Comparison of ENCODE assay signal across 15 cellular contexts in the genomic region with DNA sequence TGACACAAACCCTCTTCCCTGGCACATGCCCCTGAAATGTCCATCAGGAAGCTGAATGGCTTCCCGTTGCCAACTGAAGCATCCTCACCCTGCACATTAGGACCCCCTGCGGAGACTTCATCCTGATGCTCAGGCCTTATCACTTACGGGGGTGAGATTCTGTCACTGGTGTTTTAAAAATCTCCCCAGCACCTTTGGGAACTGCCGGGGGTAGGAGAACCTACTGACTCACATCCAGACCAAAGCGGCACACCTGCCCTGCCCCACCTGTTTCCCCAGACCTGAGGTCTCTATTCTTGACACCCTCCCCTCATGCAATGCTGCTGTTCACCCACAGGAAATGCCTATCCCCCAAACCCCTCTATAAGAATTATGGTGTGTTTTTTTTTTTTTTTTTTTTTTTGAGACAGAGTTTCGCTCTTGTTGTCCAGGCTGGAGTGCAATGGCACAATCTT. TPM values are rescaled to one million over a fixed set of nuclear protein-coding genes. Genes with fewer than 3 reads are reported as not detected.
A peak's percentile ranks its signal among the peaks of the same experiment; 100 is the strongest.
DNase-seq lines count a peak whose midpoint lies in the region; ATAC-seq and TF ChIP-seq lines count a peak whose summit lies in the region.
"Had no signal": no experiment of that assay in that cellular context is flagged by ENCODE, and none has a peak within 500 bp of the region (broad histone marks: within the 10 kb centered on the region; RNA-seq: fewer than 3 reads in every experiment).

No MANE protein-coding gene starts in this region.

- H3K9me3 ChIP-seq in T-helper 17 cell (ENCODE audit: control insufficient read depth, low read length, poor library complexity, severe bottlenecking) (no peaks in the 10 kb centered on the region), esophagus squamous epithelium (no peaks in the 10 kb centered on the region)
- H3K9me3 ChIP-seq: esophagus muscularis mucosa, heart right ventricle had no signal

- H3K4me1 Mint-ChIP-seq in activated naive CD4-positive, alpha-beta T cell treated with anti-CD3 and anti-CD28 coated beads, Interleukin-2, amount 50 U/mL, for 24 hours, result peaks cover 91% of the 10 kb centered on the region
- H3K4me1 Mint-ChIP-seq in T-helper 17 cell, result peaks cover 56% of the 10 kb centered on the region
- peaks cover 76% of the 10 kb centered on the region for H3K4me1 Mint-ChIP-seq in central memory CD8-positive, alpha-beta T cell

- H3K36me3 Mint-ChIP-seq in activated naive CD4-positive, alpha-beta T cell treated with anti-CD3 and anti-CD28 coated beads, Interleukin-2, amount 50 U/mL, for 24 hours, result peaks cover 43% of the 10 kb centered on the region
- H3K36me3 Mint-ChIP-seq in T-helper 17 cell (ENCODE audit: low read depth), result peaks cover 13% of the 10 kb centered on the region
- peaks cover 47% of the 10 kb centered on the region for H3K36me3 Mint-ChIP-seq in central memory CD8-positive, alpha-beta T cell (ENCODE audit: insufficient read depth)

- H3K27ac ChIP-seq in esophagus squamous epithelium, result no peak overlapping the region
- H3K27ac ChIP-seq: esophagus muscularis mucosa had no signal

- ATAC-seq in T-helper 17 cell, result no peak
- peak; percentile 44 for ATAC-seq in central memory CD8-positive, alpha-beta T cell (replicated peaks; ENCODE audit: extremely low read depth, poor library complexity, severe bottlenecking)
- ATAC-seq: heart right ventricle had no signal

- peaks cover 0 to 25% (median 0%) of the 10 kb centered on the region in 3 donors for H3K36me3 ChIP-seq in esophagus squamous epithelium

- intact Hi-C loops in esophagus squamous epithelium (cut with DNase I), result no loop called here

- no peak for TF ChIP-seq CTCF in esophagus squamous epithelium (IDR thresholded peaks at IDR 0.05)

- no peak overlapping the region for H3K4me3 ChIP-seq in esophagus squamous epithelium
- H3K4me3 ChIP-seq: esophagus muscularis mucosa, heart right ventricle had no signal

- WGBS in esophagus squamous epithelium, 2 donors, result 72 to 76% methylated on average over 6 of the region's 6 CpGs

- DNase-seq in activated naive CD4-positive, alpha-beta T cell treated with anti-CD3 and anti-CD28 coated beads, Interleukin-2, amount 50 U/mL, for 16 hours, result no peak
- DNase-seq in T-helper 17 cell (no peak), hepatic stellate cell (ENCODE audit: low spot score) (no peak), putamen (ENCODE audit: low spot score) (no peak), esophagus squamous epithelium (lab: John Stamatoyannopoulos, UW) (no peak), Kasumi-1 (lab: John Stamatoyannopoulos, UW) (no peak)
- DNase-seq in central memory CD8-positive, alpha-beta T cell (ENCODE audit: low spot score in 2 of 2), result peak in 1 of 2 donors; percentile 30
- DNase-seq: aorta; heart right ventricle; kidney glomerular epithelial cell; midbrain; NK-92 treated with Interleukin-12 subunit alpha and Interleukin-12 subunit beta, amount 100 ng/mL, for 24 hours; SHP77 treated with DMSO at 0.1 percent for 48 hours had no signal

- peak overlapping the region; percentile 85 for H3K27ac Mint-ChIP-seq in activated naive CD4-positive, alpha-beta T cell treated with anti-CD3 and anti-CD28 coated beads, Interleukin-2, amount 50 U/mL, for 24 hours
- H3K27ac Mint-ChIP-seq in T-helper 17 cell, result peak overlapping the region; percentile 98
- H3K27ac Mint-ChIP-seq in central memory CD8-positive, alpha-beta T cell (ENCODE audit: low read depth), result peak overlapping the region; percentile 96

- H3K9me3 Mint-ChIP-seq in activated naive CD4-positive, alpha-beta T cell treated with anti-CD3 and anti-CD28 coated beads, Interleukin-2, amount 50 U/mL, for 24 hours, result no peaks in the 10 kb centered on the region
- no peaks in the 10 kb centered on the region for H3K9me3 Mint-ChIP-seq in central memory CD8-positive, alpha-beta T cell

- no peak for TF ChIP-seq POLR2A in esophagus squamous epithelium (IDR thresholded peaks at IDR 0.05)

- H3K4me1 ChIP-seq in esophagus squamous epithelium, result peaks cover 0 to 13% (median 11%) of the 10 kb centered on the region in 3 donors

- H3K27me3 Mint-ChIP-seq in activated naive CD4-positive, alpha-beta T cell treated with anti-CD3 and anti-CD28 coated beads, Interleukin-2, amount 50 U/mL, for 24 hours, result no peaks in the 10 kb centered on the region
- H3K27me3 Mint-ChIP-seq in T-helper 17 cell, result no peaks in the 10 kb centered on the region
- H3K27me3 Mint-ChIP-seq in central memory CD8-positive, alpha-beta T cell, result no peaks in the 10 kb centered on the region

- H3K4me3 Mint-ChIP-seq in activated naive CD4-positive, alpha-beta T cell treated with anti-CD3 and anti-CD28 coated beads, Interleukin-2, amount 50 U/mL, for 24 hours, result peak overlapping the region; percentile 54
- peak overlapping the region; percentile 74 for H3K4me3 Mint-ChIP-seq in T-helper 17 cell
- peak overlapping the region; percentile 63 for H3K4me3 Mint-ChIP-seq in central memory CD8-positive, alpha-beta T cell

- no peaks in the 10 kb centered on the region for H3K27me3 ChIP-seq in esophagus squamous epithelium
- H3K27me3 ChIP-seq: esophagus muscularis mucosa, heart right ventricle had no signal

RNA-seq across cellular contexts. Expression of gene TRAF1, which starts 20.8 kb away (rescaled TPM):
- total RNA-seq in T-helper 17 cell (100 to 1,000 TPM; 103 to 118 TPM), esophagus squamous epithelium (1 to 10 TPM; 2.5 to 5.7 (median 2.8) TPM)

RNA-seq across cellular contexts. Expression of gene PHF19, which starts 28.8 kb away (rescaled TPM):
- 10 to 100 TPM; 69.9 to 96.9 TPM for total RNA-seq in T-helper 17 cell
- 10 to 100 TPM; 12.8 to 40.0 (median 30.9) TPM for total RNA-seq in esophagus squamous epithelium

Comparison
In these comparisons a context has a peak if more than half of its experiments do, and no peak if none do; other contexts are left out.
1. RNA of gene TRAF1, which starts 20.8 kb away (total RNA-seq): 103 to 118 TPM in T-helper 17 cell; 2.5 to 5.7 TPM in esophagus squamous epithelium; every median in the first group is over 10 times any median in the second.
2. Peak in every context shown above with its lines, with median percentiles within 50 percentile points of each other: H3K27ac Mint-ChIP-seq and H3K4me3 Mint-ChIP-seq.